Comparison of ENCODE assay signal across 21 cellular contexts in the genomic region with DNA sequence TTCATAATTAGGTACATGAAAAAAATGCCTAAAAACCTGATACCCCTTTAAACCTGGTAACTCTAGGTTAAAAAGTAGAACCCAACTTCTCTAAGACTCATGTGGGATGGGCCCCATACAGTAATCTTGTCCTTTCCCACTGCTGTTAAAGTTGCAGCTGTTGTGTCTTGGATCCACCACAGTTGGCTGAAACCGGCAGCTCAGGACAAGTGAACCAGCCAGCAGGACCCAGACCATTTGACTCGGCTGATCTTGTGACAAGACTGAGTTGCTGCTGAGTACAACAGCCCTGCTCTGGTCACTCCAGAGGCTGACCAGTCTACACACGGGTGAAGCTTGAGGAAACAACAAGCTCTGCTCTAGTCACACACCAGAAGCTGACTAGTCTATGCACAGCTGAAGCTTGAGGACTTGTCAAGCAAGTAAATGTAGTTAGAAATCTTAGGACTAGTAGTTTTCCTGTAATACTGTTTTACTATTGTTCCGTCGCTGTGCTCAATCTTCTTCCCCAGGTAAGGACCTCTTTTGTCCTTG.
"Had no signal": no experiment of that assay in that cellular context is flagged by ENCODE, and none has a peak within 500 bp of the region (broad histone marks: within the 10 kb centered on the region; RNA-seq: fewer than 3 reads in every experiment).

No MANE protein-coding gene starts in this region.

- H3K9me3 Mint-ChIP-seq: natural killer cell had no signal

- FAIRE-seq: endometrium, frontal cortex had no signal

- H3K27ac ChIP-seq: heart left ventricle, neural progenitor cell, prostate gland, skin epidermis, thyroid gland, upper lobe of left lung, vagina had no signal

- H3K9me3 ChIP-seq: heart left ventricle, ovary, prostate gland, thyroid gland, upper lobe of left lung, vagina had no signal

- H3K4me3 ChIP-seq: heart left ventricle, neural progenitor cell, ovary, prostate gland, skin epidermis, thyroid gland, upper lobe of left lung, vagina had no signal

- H3K27me3 ChIP-seq: neural progenitor cell, ovary, thyroid gland, upper lobe of left lung, vagina had no signal

- H3K27ac Mint-ChIP-seq: natural killer cell, neural progenitor cell had no signal

- H3K36me3 Mint-ChIP-seq: natural killer cell, neural progenitor cell had no signal

- DNase-seq: effector memory CD4-positive, alpha-beta T cell; heart left ventricle; hypothalamus; islet precursor cell; mammary epithelial cell; natural killer cell; nucleus accumbens; stimulated activated CD4-positive, alpha-beta T cell treated with anti-CD3 and anti-CD28 coated beads, Interleukin-12 subunit alpha, Interleukin-12 subunit beta, amount 100 ng/mL, for 4 hours; stimulated activated naive CD4-positive, alpha-beta T cell treated with Interleukin-2 at 50 U/mL for 16 hours; thyroid gland; upper lobe of left lung had no signal

- H3K36me3 ChIP-seq: heart left ventricle, neural progenitor cell, ovary, prostate gland, thyroid gland, upper lobe of left lung, vagina had no signal

- H3K4me3 Mint-ChIP-seq: natural killer cell, neural progenitor cell had no signal

- ATAC-seq: esophagus mucosa, heart left ventricle, left lobe of liver, natural killer cell, sciatic nerve had no signal

- H3K4me1 Mint-ChIP-seq: natural killer cell, neural progenitor cell had no signal
